Comparison of ENCODE assay signal across 8 cellular contexts in the genomic region with DNA sequence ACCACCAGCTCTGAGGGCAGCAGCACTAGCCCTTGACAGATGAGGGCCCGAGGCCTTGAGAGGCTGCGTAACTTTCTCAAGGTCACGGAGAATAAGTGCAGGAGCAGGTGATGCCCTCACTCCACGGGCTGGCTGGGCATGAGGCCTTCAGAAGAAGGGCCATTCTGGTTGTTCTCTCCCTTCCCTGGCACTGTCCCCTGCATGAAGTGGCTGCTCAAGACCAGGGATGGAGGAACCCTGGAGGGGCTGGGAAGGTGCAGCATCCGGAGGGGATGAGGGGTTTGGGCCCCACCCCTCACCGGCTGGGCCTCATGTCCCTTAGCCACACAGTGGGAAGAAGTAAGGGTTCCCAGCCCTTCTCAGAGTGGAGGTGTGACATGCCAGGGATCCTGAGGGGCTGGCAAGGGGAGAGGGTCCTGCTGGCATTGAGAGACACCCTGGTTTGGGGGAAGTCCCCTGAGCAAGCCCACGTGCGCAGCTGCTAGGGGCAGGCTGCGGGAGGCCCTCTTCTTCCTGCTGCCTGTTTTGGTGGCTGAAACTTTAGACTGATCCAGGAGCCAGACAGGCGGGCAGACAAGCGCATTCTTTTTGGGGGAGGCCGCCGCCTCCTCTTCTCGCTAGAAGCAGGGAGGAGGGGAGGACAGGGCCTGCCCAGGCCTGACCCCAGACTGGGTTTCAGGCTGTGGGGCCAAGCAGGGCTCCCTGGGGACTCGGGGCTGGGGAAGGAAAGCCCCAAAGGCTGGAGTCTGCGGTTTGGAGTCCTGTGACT.
DNase-seq lines count a peak whose midpoint lies in the region; ATAC-seq, FAIRE-seq and TF ChIP-seq lines count a peak whose summit lies in the region.

No MANE protein-coding gene starts in this region.

- no peaks in the 10 kb centered on the region for H3K9me3 Mint-ChIP-seq in activated B cell treated with CpG ODN at 0.5 μM for 24 hours

- H3K4me3 ChIP-seq in AG10803 (ENCODE audit: low read length) (no peak overlapping the region), stomach (no peak overlapping the region)

- no peaks in the 10 kb centered on the region for H3K9me3 ChIP-seq in stomach

- ATAC-seq in HG03159 (IDR thresholded peaks at IDR 0.05; ENCODE audit: unreplicated experiment) (peak; percentile 64), activated B cell treated with CpG ODN at 0.5 μM for 24 hours (ENCODE audit: low read depth) (peak; percentile 63)

- FAIRE-seq in GM19239 (lab: Jason Lieb, UNC), result no peak

- H3K27me3 Mint-ChIP-seq in activated B cell treated with CpG ODN at 0.5 μM for 24 hours, result no peaks in the 10 kb centered on the region

- H3K27me3 ChIP-seq in stomach, result no peaks in the 10 kb centered on the region

- peaks cover 12% of the 10 kb centered on the region for H3K36me3 Mint-ChIP-seq in activated B cell treated with CpG ODN at 0.5 μM for 24 hours (ENCODE audit: low read depth)

- H3K4me1 ChIP-seq in stomach, result peaks cover 28 to 41% (median 33%) of the 10 kb centered on the region in 4 donors

- peaks cover 22% of the 10 kb centered on the region for H3K4me1 Mint-ChIP-seq in activated B cell treated with CpG ODN at 0.5 μM for 24 hours

- H3K36me3 ChIP-seq in stomach, result peaks cover 0 to 20% (median 18%) of the 10 kb centered on the region in 4 donors

- CTCF ChIA-PET in activated B cell treated with CpG ODN at 0.5 μM for 24 hours (lab: Charles Lee), result no interaction called here

- WGBS in stomach, 5 donors, result 38 to 68% (median 49%) methylated on average over 14 to 16 of the region's 16 CpGs

- peak overlapping the region in 4 of 5 donors; percentile 53 to 85 (median 79) for H3K27ac ChIP-seq in stomach

- no peak for TF ChIP-seq CTCF in AG10803 (conservative IDR thresholded peaks at IDR 0.05; ENCODE audit: low read length)
- no peak for TF ChIP-seq CTCF in activated B cell treated with CpG ODN at 0.5 μM for 24 hours (IDR thresholded peaks at IDR 0.05)
- TF ChIP-seq CTCF in stomach (IDR thresholded peaks at IDR 0.05), result no peak

- H3K4me3 Mint-ChIP-seq in activated B cell treated with CpG ODN at 0.5 μM for 24 hours, result peak overlapping the region; percentile 41

- DNase-seq in AG10803 (ENCODE audit: low read depth), result peak; percentile 91
- DNase-seq in GM19239 (ENCODE audit: insufficient read length, low spot score), result peak; percentile 50
- peak; percentile 34 for DNase-seq in activated B cell treated with CpG ODN at 0.5 μM for 24 hours
- DNase-seq in iPS-NIHi7 (ENCODE audit: extremely low spot score), result peak; percentile 13
- DNase-seq in stomach, result no peak
- no peak for DNase-seq in effector CD8-positive, alpha-beta T cell (lab: John Stamatoyannopoulos, UW)
- no peak for DNase-seq in activated CD4-positive, alpha-beta T cell treated with anti-CD3 and anti-CD28 coated beads, Interleukin-2, amount 50 U/mL, for 4 hours

- intact Hi-C loops in activated B cell treated with CpG ODN at 0.5 μM for 24 hours (cut with micrococcal nuclease), result no loop called here
- intact Hi-C loops in stomach (cut with DNase I; ENCODE audit: low total_unique reads), result loop anchor here (5.0 to 10.0 kb wide), 2 partner anchors 89 to 184 kb away; no protein-coding TSS in a partner anchor

- no peak for TF ChIP-seq POLR2A in stomach (IDR thresholded peaks at IDR 0.05)

- H3K27ac Mint-ChIP-seq in activated B cell treated with CpG ODN at 0.5 μM for 24 hours, result no peak overlapping the region

- POLR2A ChIA-PET in activated B cell treated with CpG ODN at 0.5 μM for 24 hours (lab: Charles Lee), result interaction anchor here (0.8 to 1.2 kb wide), 4 partner anchors 104 to 172 kb away, joined by 3 to 4 read pairs (median 4); a partner anchor contains a TSS

- no peak for TF ChIP-seq EP300 in stomach (IDR thresholded peaks at IDR 0.05)

Comparison
In these comparisons a context has a peak if more than half of its experiments do, and no peak if none do; other contexts are left out.
1. DNase-seq: peak in AG10803 (single experiment), GM19239 (single experiment), activated B cell treated with CpG ODN at 0.5 μM for 24 hours (single experiment) and iPS-NIHi7 (single experiment); none in stomach (single experiment), effector CD8-positive, alpha-beta T cell (single experiment) and activated CD4-positive, alpha-beta T cell treated with anti-CD3 and anti-CD28 coated beads, Interleukin-2, amount 50 U/mL, for 4 hours (0 of 2).